Comparison of ENCODE assay signal across 2 cellular contexts in the genomic region with DNA sequence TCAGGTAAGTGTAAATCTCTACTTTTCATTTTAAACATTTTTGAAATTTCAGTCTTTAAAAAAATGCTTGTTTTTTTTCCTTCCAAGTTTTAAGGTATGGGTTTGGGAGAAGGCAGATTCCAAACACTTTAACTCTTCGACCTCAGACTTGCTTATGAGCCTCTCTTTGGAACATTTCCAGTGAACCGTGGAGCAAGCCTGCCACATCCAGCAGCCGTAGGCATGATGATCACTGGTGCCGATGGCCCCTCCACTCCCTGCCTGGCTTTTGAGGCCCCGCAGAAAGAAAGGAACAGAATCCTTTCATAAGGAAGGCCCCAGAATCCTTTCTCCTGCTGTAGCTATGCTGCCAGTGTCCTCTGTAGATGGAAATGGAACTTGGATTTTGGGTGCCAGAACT.
TF ChIP-seq lines count a peak whose summit lies in the region.

No MANE protein-coding gene starts in this region.

TF ChIP-seq in IMR-90, 13 proteins besides CTCF, POLR2A, EP300 and RAD21:
- TF ChIP-seq BHLHE40 (IDR thresholded peaks at IDR 0.05; ENCODE audit: low read depth, low read length) (no peak), SMC3 (IDR thresholded peaks at IDR 0.05; ENCODE audit: low read depth, low read length) (no peak), RFX5 (IDR thresholded peaks at IDR 0.05; ENCODE audit: low read depth, low read length) (no peak), RCOR1 (IDR thresholded peaks at IDR 0.05; ENCODE audit: insufficient replicate concordance, low read length) (no peak), MAZ (IDR thresholded peaks at IDR 0.05; ENCODE audit: borderline replicate concordance, low read depth, low read length) (no peak), CEBPB (IDR thresholded peaks at IDR 0.05; ENCODE audit: low read depth, low read length) (no peak), MAFK (IDR thresholded peaks at IDR 0.05; ENCODE audit: low read depth, low read length) (no peak), NFE2L2 (IDR thresholded peaks at IDR 0.05; ENCODE audit: low read depth, low read length) (no peak), FOS (IDR thresholded peaks at IDR 0.05; ENCODE audit: low read depth, low read length) (no peak), MXI1 (IDR thresholded peaks at IDR 0.05; ENCODE audit: borderline replicate concordance, low read depth, low read length) (no peak), CHD1 (IDR thresholded peaks at IDR 0.05; ENCODE audit: low read depth, low read length) (no peak)
- TF ChIP-seq, protein P1, sequence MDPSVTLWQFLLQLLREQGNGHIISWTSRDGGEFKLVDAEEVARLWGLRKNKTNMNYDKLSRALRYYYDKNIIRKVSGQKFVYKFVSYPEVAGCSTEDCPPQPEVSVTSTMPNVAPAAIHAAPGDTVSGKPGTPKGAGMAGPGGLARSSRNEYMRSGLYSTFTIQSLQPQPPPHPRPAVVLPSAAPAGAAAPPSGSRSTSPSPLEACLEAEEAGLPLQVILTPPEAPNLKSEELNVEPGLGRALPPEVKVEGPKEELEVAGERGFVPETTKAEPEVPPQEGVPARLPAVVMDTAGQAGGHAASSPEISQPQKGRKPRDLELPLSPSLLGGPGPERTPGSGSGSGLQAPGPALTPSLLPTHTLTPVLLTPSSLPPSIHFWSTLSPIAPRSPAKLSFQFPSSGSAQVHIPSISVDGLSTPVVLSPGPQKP (IDR thresholded peaks at IDR 0.05; ENCODE audit: borderline replicate concordance, low read depth, low read length): no peak
- TF ChIP-seq, protein P2, sequence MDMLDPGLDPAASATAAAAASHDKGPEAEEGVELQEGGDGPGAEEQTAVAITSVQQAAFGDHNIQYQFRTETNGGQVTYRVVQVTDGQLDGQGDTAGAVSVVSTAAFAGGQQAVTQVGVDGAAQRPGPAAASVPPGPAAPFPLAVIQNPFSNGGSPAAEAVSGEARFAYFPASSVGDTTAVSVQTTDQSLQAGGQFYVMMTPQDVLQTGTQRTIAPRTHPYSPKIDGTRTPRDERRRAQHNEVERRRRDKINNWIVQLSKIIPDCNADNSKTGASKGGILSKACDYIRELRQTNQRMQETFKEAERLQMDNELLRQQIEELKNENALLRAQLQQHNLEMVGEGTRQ (IDR thresholded peaks at IDR 0.05; ENCODE audit: low read depth, low read length): no peak

TF ChIP-seq in SK-N-SH, 30 proteins besides CTCF, POLR2A, EP300 and RAD21 (continued from another document):
- TF ChIP-seq ELF1 (IDR thresholded peaks at IDR 0.05) (no peak), GABPA (IDR thresholded peaks at IDR 0.05; ENCODE audit: low read depth) (no peak), GATA2 (CRISPR knock-in tag; IDR thresholded peaks at IDR 0.05) (no peak), CHD2 (IDR thresholded peaks at IDR 0.05; ENCODE audit: low read length, partially characterized antibody) (no peak), TEAD4 (IDR thresholded peaks at IDR 0.05; ENCODE audit: borderline replicate concordance, insufficient read depth) (no peak), MEF2A (IDR thresholded peaks at IDR 0.05; ENCODE audit: borderline replicate concordance, low read depth) (no peak), RCOR1 (IDR thresholded peaks at IDR 0.05; ENCODE audit: low read length) (no peak), FOXM1 (IDR thresholded peaks at IDR 0.05; ENCODE audit: low read depth) (no peak), EZH2phosphoT487 (IDR thresholded peaks at IDR 0.05; ENCODE audit: borderline replicate concordance, low read depth) (no peak), TAF1 (IDR thresholded peaks at IDR 0.05; ENCODE audit: borderline replicate concordance, low read depth, low read length) (no peak), NFIC (IDR thresholded peaks at IDR 0.05; ENCODE audit: borderline replicate concordance) (no peak), MXI1 (IDR thresholded peaks at IDR 0.05; ENCODE audit: low read depth, low read length) (no peak)
- TF ChIP-seq, protein P3, sequence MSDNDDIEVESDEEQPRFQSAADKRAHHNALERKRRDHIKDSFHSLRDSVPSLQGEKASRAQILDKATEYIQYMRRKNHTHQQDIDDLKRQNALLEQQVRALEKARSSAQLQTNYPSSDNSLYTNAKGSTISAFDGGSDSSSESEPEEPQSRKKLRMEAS (IDR thresholded peaks at IDR 0.05; ENCODE audit: low read depth): no peak
- TF ChIP-seq, protein P4, sequence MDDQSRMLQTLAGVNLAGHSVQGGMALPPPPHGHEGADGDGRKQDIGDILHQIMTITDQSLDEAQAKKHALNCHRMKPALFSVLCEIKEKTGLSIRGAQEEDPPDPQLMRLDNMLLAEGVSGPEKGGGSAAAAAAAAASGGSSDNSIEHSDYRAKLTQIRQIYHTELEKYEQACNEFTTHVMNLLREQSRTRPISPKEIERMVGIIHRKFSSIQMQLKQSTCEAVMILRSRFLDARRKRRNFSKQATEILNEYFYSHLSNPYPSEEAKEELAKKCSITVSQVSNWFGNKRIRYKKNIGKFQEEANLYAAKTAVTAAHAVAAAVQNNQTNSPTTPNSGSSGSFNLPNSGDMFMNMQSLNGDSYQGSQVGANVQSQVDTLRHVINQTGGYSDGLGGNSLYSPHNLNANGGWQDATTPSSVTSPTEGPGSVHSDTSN (IDR thresholded peaks at IDR 0.05): no peak
- TF ChIP-seq, protein P5, sequence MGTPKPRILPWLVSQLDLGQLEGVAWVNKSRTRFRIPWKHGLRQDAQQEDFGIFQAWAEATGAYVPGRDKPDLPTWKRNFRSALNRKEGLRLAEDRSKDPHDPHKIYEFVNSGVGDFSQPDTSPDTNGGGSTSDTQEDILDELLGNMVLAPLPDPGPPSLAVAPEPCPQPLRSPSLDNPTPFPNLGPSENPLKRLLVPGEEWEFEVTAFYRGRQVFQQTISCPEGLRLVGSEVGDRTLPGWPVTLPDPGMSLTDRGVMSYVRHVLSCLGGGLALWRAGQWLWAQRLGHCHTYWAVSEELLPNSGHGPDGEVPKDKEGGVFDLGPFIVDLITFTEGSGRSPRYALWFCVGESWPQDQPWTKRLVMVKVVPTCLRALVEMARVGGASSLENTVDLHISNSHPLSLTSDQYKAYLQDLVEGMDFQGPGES (IDR thresholded peaks at IDR 0.05; ENCODE audit: low read depth, low read length): no peak
- TF ChIP-seq, protein P2 (IDR thresholded peaks at IDR 0.05; ENCODE audit: borderline replicate concordance, low read depth, low read length): no peak
- TF ChIP-seq, protein P6, sequence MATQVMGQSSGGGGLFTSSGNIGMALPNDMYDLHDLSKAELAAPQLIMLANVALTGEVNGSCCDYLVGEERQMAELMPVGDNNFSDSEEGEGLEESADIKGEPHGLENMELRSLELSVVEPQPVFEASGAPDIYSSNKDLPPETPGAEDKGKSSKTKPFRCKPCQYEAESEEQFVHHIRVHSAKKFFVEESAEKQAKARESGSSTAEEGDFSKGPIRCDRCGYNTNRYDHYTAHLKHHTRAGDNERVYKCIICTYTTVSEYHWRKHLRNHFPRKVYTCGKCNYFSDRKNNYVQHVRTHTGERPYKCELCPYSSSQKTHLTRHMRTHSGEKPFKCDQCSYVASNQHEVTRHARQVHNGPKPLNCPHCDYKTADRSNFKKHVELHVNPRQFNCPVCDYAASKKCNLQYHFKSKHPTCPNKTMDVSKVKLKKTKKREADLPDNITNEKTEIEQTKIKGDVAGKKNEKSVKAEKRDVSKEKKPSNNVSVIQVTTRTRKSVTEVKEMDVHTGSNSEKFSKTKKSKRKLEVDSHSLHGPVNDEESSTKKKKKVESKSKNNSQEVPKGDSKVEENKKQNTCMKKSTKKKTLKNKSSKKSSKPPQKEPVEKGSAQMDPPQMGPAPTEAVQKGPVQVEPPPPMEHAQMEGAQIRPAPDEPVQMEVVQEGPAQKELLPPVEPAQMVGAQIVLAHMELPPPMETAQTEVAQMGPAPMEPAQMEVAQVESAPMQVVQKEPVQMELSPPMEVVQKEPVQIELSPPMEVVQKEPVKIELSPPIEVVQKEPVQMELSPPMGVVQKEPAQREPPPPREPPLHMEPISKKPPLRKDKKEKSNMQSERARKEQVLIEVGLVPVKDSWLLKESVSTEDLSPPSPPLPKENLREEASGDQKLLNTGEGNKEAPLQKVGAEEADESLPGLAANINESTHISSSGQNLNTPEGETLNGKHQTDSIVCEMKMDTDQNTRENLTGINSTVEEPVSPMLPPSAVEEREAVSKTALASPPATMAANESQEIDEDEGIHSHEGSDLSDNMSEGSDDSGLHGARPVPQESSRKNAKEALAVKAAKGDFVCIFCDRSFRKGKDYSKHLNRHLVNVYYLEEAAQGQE (IDR thresholded peaks at IDR 0.05; ENCODE audit: low read depth, low read length): no peak
- TF ChIP-seq, protein P7, sequence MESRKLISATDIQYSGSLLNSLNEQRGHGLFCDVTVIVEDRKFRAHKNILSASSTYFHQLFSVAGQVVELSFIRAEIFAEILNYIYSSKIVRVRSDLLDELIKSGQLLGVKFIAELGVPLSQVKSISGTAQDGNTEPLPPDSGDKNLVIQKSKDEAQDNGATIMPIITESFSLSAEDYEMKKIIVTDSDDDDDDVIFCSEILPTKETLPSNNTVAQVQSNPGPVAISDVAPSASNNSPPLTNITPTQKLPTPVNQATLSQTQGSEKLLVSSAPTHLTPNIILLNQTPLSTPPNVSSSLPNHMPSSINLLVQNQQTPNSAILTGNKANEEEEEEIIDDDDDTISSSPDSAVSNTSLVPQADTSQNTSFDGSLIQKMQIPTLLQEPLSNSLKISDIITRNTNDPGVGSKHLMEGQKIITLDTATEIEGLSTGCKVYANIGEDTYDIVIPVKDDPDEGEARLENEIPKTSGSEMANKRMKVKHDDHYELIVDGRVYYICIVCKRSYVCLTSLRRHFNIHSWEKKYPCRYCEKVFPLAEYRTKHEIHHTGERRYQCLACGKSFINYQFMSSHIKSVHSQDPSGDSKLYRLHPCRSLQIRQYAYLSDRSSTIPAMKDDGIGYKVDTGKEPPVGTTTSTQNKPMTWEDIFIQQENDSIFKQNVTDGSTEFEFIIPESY (IDR thresholded peaks at IDR 0.05; ENCODE audit: borderline replicate concordance, low read depth): no peak
